In genomic region chr1:89994805-89995594, GRCh38 we compare ENCODE assay signal across 8 cellular contexts. TPM values are rescaled to one million over a fixed set of nuclear protein-coding genes. Genes with fewer than 3 reads are reported as not detected.
DNase-seq lines count a peak whose midpoint lies in the region; ATAC-seq, FAIRE-seq and TF ChIP-seq lines count a peak whose summit lies in the region.

ZNF326 (plus strand) TSS chr1:89995110; CDS start chr1:89995258, 148 bp downstream.

- 0 out of 4 replicates have a peak, but pooled peaks of 1 of the 3 experiments have one; percentile 4 for TF ChIP-seq CTCF in H1 (IDR thresholded peaks at IDR 0.05; ENCODE audit: control extremely low read depth in 1 of 3, insufficient read depth in 1 of 3, low read depth in 1 of 3, low read length in 3 of 3)

- H2BK12ac ChIP-seq in H1 (ENCODE audit: low read depth, low read length), result peak within 1 kb of the TSS; percentile 94

- no peak for TF ChIP-seq RAD21 in H1 (IDR thresholded peaks at IDR 0.05 in 1 of 2, conservative IDR thresholded peaks at IDR 0.05 in 1 of 2; ENCODE audit: low read depth in 2 of 2, low read length in 2 of 2)

- H3K9ac ChIP-seq in H1 (replicated peaks in 1 of 4; ENCODE audit: extremely low read depth in 1 of 4, low read depth in 3 of 4, low read length in 3 of 4) (peak within 1 kb of the TSS; percentile 81 to 99 (median 98)), mesendoderm (ENCODE audit: low read length) (peak within 1 kb of the TSS; percentile 97)

- DNase-seq in COR-L47 (lab: John Stamatoyannopoulos, UW) (peak; percentile 95), HT1080 (ENCODE audit: low read depth) (peak; percentile 98), NOMO-1 treated with dmso at 0.1 percent for 144 hours (lab: John Stamatoyannopoulos, UW; ENCODE audit: unreplicated experiment) (peak; percentile 95), H1 (ENCODE audit: low read depth in 1 of 2, low spot score in 2 of 2) (peak; percentile 89 to 99), mesendoderm (peak; percentile 99)
- peak; percentile 81 to 95 (median 95) for DNase-seq in activated CD8-positive, alpha-beta memory T cell treated with anti-CD3 and anti-CD28 coated beads for 48 hours (ENCODE audit: low read depth in 2 of 3, low spot score in 2 of 3)
- DNase-seq in stimulated activated CD8-positive, alpha-beta memory T cell treated with anti-CD3 and anti-CD28 coated beads, Interleukin-15, amount 100 ng/mL, for 1 hour (ENCODE audit: low read depth), result peak; percentile 91

- H3K36me3 ChIP-seq in H1 (ENCODE audit: control insufficient read depth in 2 of 4, insufficient read depth in 4 of 4, low read length in 3 of 4) (peaks cover 0 to 8% (median 0%) of the 10 kb centered on the region in 4 experiments; a peak in 1 of 8 replicates), mesendoderm (ENCODE audit: control insufficient read depth, insufficient read depth, low read length) (no peaks in the 10 kb centered on the region)

- H2BK5ac ChIP-seq in H1 (ENCODE audit: low read depth, low read length), result peak within 1 kb of the TSS; percentile 98
- peak within 1 kb of the TSS; percentile 92 for H2BK5ac ChIP-seq in mesendoderm (ENCODE audit: low read length)

- TF ChIP-seq EP300 in H1 (IDR thresholded peaks at IDR 0.05; ENCODE audit: borderline replicate concordance in 1 of 2, low read depth in 2 of 2, low read length in 2 of 2), result 0 out of 3 replicates have a peak, but pooled peaks of 1 of the 2 experiments have one; percentile 23

- peak within 1 kb of the TSS; percentile 59 to 76 for H3K4me2 ChIP-seq in H1 (ENCODE audit: insufficient read depth in 1 of 2, low read depth in 2 of 2, low read length in 2 of 2)
- H3K4me2 ChIP-seq in mesendoderm (ENCODE audit: low read length), result peak within 1 kb of the TSS; percentile 53

- H3K79me1 ChIP-seq in H1 (ENCODE audit: low read depth, low read length) (no peaks in the 10 kb centered on the region), mesendoderm (ENCODE audit: low read length) (no peaks in the 10 kb centered on the region)

- peaks cover 0 to 3% (median 1%) of the 10 kb centered on the region in 4 experiments; a peak in 3 of 7 replicates for H3K4me1 ChIP-seq in H1 (replicated peaks in 1 of 4; ENCODE audit: control insufficient read depth in 3 of 4, insufficient read depth in 4 of 4, low read length in 3 of 4)
- H3K4me1 ChIP-seq in mesendoderm (ENCODE audit: control insufficient read depth, low read depth, low read length), result peaks cover 2% of the 10 kb centered on the region

- H3K27me3 ChIP-seq in H1 (replicated peaks in 1 of 4; ENCODE audit: control insufficient read depth in 3 of 4, extremely low read depth in 1 of 4, insufficient read depth in 3 of 4, low read length in 3 of 4) (no peaks in the 10 kb centered on the region), mesendoderm (ENCODE audit: insufficient read depth, low read length, poor library complexity) (no peaks in the 10 kb centered on the region)

- no peak within 1 kb of the TSS for H3K14ac ChIP-seq in H1 (ENCODE audit: insufficient read length)

- no peaks in the 10 kb centered on the region for H3K9me3 ChIP-seq in H1 (ENCODE audit: insufficient read depth in 2 of 2, low read depth in 1 of 2, low read length in 1 of 2)

- peaks cover 2% of the 10 kb centered on the region; the same call in 1 of the 2 replicates for H3K23me2 ChIP-seq in H1 (ENCODE audit: low read depth, low read length)

- WGBS in H1 (ENCODE audit: extremely low coverage in 1 of 2, insufficient coverage in 1 of 2, insufficient read length in 1 of 2, insufficient replicate concordance in 2 of 2, low coverage in 1 of 2, low lambda C conversion rate in 2 of 2, missing lambda C conversion rate in 1 of 2), 2 experiments, result 5% methylated on average over 47 of the region's 88 CpGs; no CpG with 5 or more reads in 1 of the 2 experiments
- no CpG with 5 or more reads among the region's 88 CpGs for WGBS in mesendoderm (ENCODE audit: extremely low coverage, insufficient coverage, low lambda C conversion rate)

- peak within 1 kb of the TSS; percentile 93 for H4K5ac ChIP-seq in H1 (ENCODE audit: insufficient read length, low read depth, low read length)
- H4K5ac ChIP-seq in mesendoderm (ENCODE audit: low read length), result no peak within 1 kb of the TSS

- CTCF ChIA-PET in H1 (lab: Charles Lee; ENCODE audit: partially characterized antibody), result interaction anchor here (1.3 kb wide), 1 partner anchor 190 kb away, joined by 3 read pairs; no protein-coding TSS in a partner anchor

- peak within 1 kb of the TSS; percentile 98; the same call in 1 of the 2 replicates for H4K8ac ChIP-seq in H1 (ENCODE audit: extremely low read depth, insufficient read depth, low read length)
- H4K8ac ChIP-seq in mesendoderm (ENCODE audit: low read depth, low read length), result peak within 1 kb of the TSS; percentile 91

- FAIRE-seq in H1 (lab: Jason Lieb, UNC), result no peak

- 0 out of 2 replicates have a peak within 1 kb of the TSS, but pooled peaks have one; percentile 44 for H2BK20ac ChIP-seq in H1 (ENCODE audit: low read length)

- POLR2A ChIA-PET in H1 (lab: Charles Lee; ENCODE audit: partially characterized antibody), result interaction anchor here (1.3 to 2.3 kb wide), 2 partner anchors 174 to 193 kb away, joined by 3 to 14 read pairs; partner anchors contain the start of gene LRRC8D

- peak within 1 kb of the TSS; percentile 53; the same call in 1 of the 2 replicates for H2BK15ac ChIP-seq in H1 (ENCODE audit: low read length)
- H2BK15ac ChIP-seq in mesendoderm (replicated peaks; ENCODE audit: low read depth), result no peak within 1 kb of the TSS

- H3K56ac ChIP-seq in H1 (replicated peaks; ENCODE audit: insufficient read length, low read depth, low read length) (peak within 1 kb of the TSS; percentile 81), mesendoderm (ENCODE audit: low read length) (peak within 1 kb of the TSS; percentile 99)

- H3K27ac ChIP-seq in H1 (ENCODE audit: low read depth, low read length), result peak within 1 kb of the TSS; percentile 99
- peak within 1 kb of the TSS; percentile 96 for H3K27ac ChIP-seq in mesendoderm (ENCODE audit: low read depth, low read length)

- H3K4ac ChIP-seq in H1 (replicated peaks; ENCODE audit: insufficient read length, low read depth, low read length) (no peak within 1 kb of the TSS), mesendoderm (ENCODE audit: low read depth, low read length) (peak within 1 kb of the TSS; percentile 77)

- TF ChIP-seq POLR2A in H1 (IDR thresholded peaks at IDR 0.05; ENCODE audit: control extremely low read depth in 1 of 2, low read depth in 2 of 2, low read length in 2 of 2), result peak; percentile 97 to 98

- peaks cover 16 to 50% of the 10 kb centered on the region in 2 experiments for H3K79me2 ChIP-seq in H1 (ENCODE audit: control insufficient read depth in 1 of 2, insufficient read depth in 2 of 2, low read length in 2 of 2)
- peaks cover 28% of the 10 kb centered on the region for H3K79me2 ChIP-seq in mesendoderm (ENCODE audit: control insufficient read depth, insufficient read depth, low read length)

- H3K23ac ChIP-seq in H1 (ENCODE audit: insufficient read length) (no peak within 1 kb of the TSS), mesendoderm (ENCODE audit: low read length) (no peak within 1 kb of the TSS)

- H2AFZ ChIP-seq in H1 (ENCODE audit: low read length), result peak within 1 kb of the TSS; percentile 90

- peak; percentile 95 for ATAC-seq in GM21360 (IDR thresholded peaks at IDR 0.05; ENCODE audit: unreplicated experiment)

- peak within 1 kb of the TSS; percentile 10; the same call in 1 of the 2 replicates for H2AK5ac ChIP-seq in H1 (ENCODE audit: low read depth, low read length)
- H2AK5ac ChIP-seq in mesendoderm (ENCODE audit: low read length), result no peak within 1 kb of the TSS

- H2BK120ac ChIP-seq in H1 (replicated peaks; ENCODE audit: low read depth, low read length) (no peak within 1 kb of the TSS), mesendoderm (ENCODE audit: low read depth, low read length) (no peak within 1 kb of the TSS)

- peak within 1 kb of the TSS; percentile 99 for H3K18ac ChIP-seq in H1 (ENCODE audit: extremely low read depth, low read length)
- peak within 1 kb of the TSS; percentile 100 for H3K18ac ChIP-seq in mesendoderm (ENCODE audit: low read length)

- H3K4me3 ChIP-seq in H1 (ENCODE audit: extremely low read depth in 1 of 4, insufficient read depth in 2 of 4, low read depth in 3 of 4, low read length in 4 of 4) (peak within 1 kb of the TSS; percentile 71 to 98 (median 95)), mesendoderm (ENCODE audit: low read length) (peak within 1 kb of the TSS; percentile 91)

- H4K91ac ChIP-seq in H1 (replicated peaks; ENCODE audit: insufficient read length, low read length), result peak within 1 kb of the TSS; percentile 92

- H4K20me1 ChIP-seq in H1 (replicated peaks in 1 of 2; ENCODE audit: control insufficient read depth in 1 of 2, insufficient read depth in 2 of 2, low read length in 2 of 2), result peaks cover 3 to 7% of the 10 kb centered on the region in 2 experiments

TF ChIP-seq in H1, 55 proteins besides CTCF, POLR2A, EP300 and RAD21 (continues in another document):
- no peak for TF ChIP-seq CBX8 (IDR thresholded peaks at IDR 0.05; ENCODE audit: borderline replicate concordance, low read depth, low read length)
- peak; percentile 74; the same call in 1 of the 2 replicates for TF ChIP-seq SP1 (IDR thresholded peaks at IDR 0.05; ENCODE audit: low read depth, low read length)
- TF ChIP-seq CEBPB (IDR thresholded peaks at IDR 0.05; ENCODE audit: low read depth, low read length), result no peak
- no peak for TF ChIP-seq CBX5 (IDR thresholded peaks at IDR 0.05; ENCODE audit: low read depth, low read length)
- peak; percentile 86 for TF ChIP-seq MAX (IDR thresholded peaks at IDR 0.05)
- TF ChIP-seq BACH1 (IDR thresholded peaks at IDR 0.05; ENCODE audit: low read length), result peak; percentile 65
- no peak for TF ChIP-seq KDM5A (IDR thresholded peaks at IDR 0.05; ENCODE audit: low read length)
- TF ChIP-seq SIX5 (IDR thresholded peaks at IDR 0.05; ENCODE audit: low read depth, low read length), result 0 out of 2 replicates have a peak, but pooled peaks have one; percentile 5

RNA-seq across cellular contexts. Expression of gene ZNF326, which starts in this region (rescaled TPM):
- 3.9 and 5.5 TPM in 2 replicates for total RNA-seq in HT1080 (2014; rRNA removed; shearing (Covaris generic))
- 18.5 and 22.4 TPM in 2 replicates for polyA plus RNA-seq in HT1080 (2015; cell fraction: cytosol; rRNA removed)
- polyA plus RNA-seq in HT1080 (2015; cell fraction: nucleus; rRNA removed), result 39.1 and 41.4 TPM in 2 replicates
- total RNA-seq in H1 (2021; fragmentation: NEBNext Ultra II Directional; extraction: Animal tissue kit (Norgen Biotek cat#: 25700)), result 30.6 and 31.8 TPM in 2 replicates
- polyA plus RNA-seq in H1 (2011; rRNA removed), result 12.2 and 12.7 TPM in 2 replicates
- 18.4 TPM for polyA plus RNA-seq in H1 (2011; cell fraction: cytosol; rRNA removed)
- 10.8 TPM for polyA plus RNA-seq in H1 (2011; cell fraction: nucleus; rRNA removed)
- polyA plus RNA-seq in H1 (2012, experiment 1 of 2), result 16.4 to 28.6 TPM (median 19.6 TPM) in 4 replicates
- 3.4 TPM for polyA plus RNA-seq in H1 (2012, experiment 2 of 2)
- 24.0 TPM for polyA plus RNA-seq in H1 (2013, experiment 1 of 2)
- 21.0 TPM for polyA plus RNA-seq in H1 (2013, experiment 2 of 2)
- 16.5 and 21.8 TPM in 2 replicates for polyA minus RNA-seq in H1 (2011; rRNA and poly(A)+ RNA removed)
- polyA minus RNA-seq in H1 (2011; cell fraction: cytosol; rRNA and poly(A)+ RNA removed), result 14.5 TPM
- 60.4 TPM for polyA minus RNA-seq in H1 (2011; cell fraction: nucleus; rRNA and poly(A)+ RNA removed)
- polyA plus RNA-seq in mesendoderm (2013, experiment 1 of 2), result 38.4 TPM
- 37.5 TPM for polyA plus RNA-seq in mesendoderm (2013, experiment 2 of 2)

Comparison
In these comparisons a context has a peak if more than half of its experiments do, and no peak if none do; other contexts are left out.
1. Peak in every context shown above with its lines: DNase-seq, ATAC-seq, H3K4me3 ChIP-seq and H3K27ac ChIP-seq.